In the genomic region with DNA sequence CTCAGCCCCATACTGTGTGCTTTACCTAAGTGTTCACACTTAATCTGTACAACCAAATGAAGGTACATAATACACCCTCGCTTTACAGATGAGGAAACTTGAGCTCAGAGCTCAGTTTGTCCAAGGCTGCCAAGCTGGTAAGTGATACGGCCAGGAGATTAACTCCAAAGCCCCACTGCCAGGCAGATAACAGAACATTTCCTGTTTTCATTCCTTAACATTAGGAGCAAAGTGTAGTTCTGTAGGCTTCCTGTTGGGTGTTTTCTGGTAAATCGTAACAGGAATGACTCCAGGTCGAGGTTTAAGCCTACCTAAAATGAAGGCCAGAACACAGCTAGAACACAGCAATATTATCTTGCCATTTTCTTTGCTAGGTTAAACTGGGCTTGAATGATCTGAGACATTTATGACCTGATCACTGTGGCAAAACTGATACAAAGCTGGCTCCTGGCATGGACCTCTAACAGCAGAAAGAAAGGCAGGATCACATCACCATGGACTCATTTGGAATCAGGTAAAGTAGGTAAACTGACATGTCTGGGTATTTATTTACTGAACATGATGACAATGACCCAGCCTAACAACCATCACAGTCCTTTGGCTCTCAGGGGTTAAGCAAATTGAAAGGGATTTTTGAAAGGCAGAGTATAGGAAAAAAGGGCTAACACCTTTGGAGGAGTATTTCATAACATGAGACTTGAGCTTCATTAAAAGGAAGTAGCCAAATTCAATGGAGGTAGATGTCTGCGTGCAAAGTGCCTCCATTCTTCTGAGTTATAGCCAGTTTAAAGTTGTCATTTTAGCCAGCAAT, we compare ENCODE assay signal across 1 cellular context.
TF ChIP-seq lines count a peak whose summit lies in the region.

No MANE protein-coding gene starts in this region.

TF ChIP-seq in HEK293, 187 proteins besides CTCF, POLR2A, EP300 and RAD21 (continued from another document):
- TF ChIP-seq TRIM28 (IDR thresholded peaks at IDR 0.05; ENCODE audit: borderline replicate concordance, low read length): peak; percentile 73; the same call in 1 of the 2 replicates
- TF ChIP-seq, protein P1, sequence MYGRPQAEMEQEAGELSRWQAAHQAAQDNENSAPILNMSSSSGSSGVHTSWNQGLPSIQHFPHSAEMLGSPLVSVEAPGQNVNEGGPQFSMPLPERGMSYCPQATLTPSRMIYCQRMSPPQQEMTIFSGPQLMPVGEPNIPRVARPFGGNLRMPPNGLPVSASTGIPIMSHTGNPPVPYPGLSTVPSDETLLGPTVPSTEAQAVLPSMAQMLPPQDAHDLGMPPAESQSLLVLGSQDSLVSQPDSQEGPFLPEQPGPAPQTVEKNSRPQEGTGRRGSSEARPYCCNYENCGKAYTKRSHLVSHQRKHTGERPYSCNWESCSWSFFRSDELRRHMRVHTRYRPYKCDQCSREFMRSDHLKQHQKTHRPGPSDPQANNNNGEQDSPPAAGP (tag by site-specific recombination; IDR thresholded peaks at IDR 0.05): no peak
- TF ChIP-seq ZBTB8A (tag by site-specific recombination; IDR thresholded peaks at IDR 0.05): no peak
- TF ChIP-seq, protein P2, sequence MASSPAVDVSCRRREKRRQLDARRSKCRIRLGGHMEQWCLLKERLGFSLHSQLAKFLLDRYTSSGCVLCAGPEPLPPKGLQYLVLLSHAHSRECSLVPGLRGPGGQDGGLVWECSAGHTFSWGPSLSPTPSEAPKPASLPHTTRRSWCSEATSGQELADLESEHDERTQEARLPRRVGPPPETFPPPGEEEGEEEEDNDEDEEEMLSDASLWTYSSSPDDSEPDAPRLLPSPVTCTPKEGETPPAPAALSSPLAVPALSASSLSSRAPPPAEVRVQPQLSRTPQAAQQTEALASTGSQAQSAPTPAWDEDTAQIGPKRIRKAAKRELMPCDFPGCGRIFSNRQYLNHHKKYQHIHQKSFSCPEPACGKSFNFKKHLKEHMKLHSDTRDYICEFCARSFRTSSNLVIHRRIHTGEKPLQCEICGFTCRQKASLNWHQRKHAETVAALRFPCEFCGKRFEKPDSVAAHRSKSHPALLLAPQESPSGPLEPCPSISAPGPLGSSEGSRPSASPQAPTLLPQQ (tag by site-specific recombination; IDR thresholded peaks at IDR 0.05): no peak
- TF ChIP-seq SALL2 (tag by site-specific recombination; IDR thresholded peaks at IDR 0.05; ENCODE audit: borderline replicate concordance): no peak
- no peak for TF ChIP-seq ZNF658 (tag by site-specific recombination; IDR thresholded peaks at IDR 0.05)
- TF ChIP-seq ZNF239 (tag by site-specific recombination; IDR thresholded peaks at IDR 0.05): no peak
- TF ChIP-seq, protein P3, sequence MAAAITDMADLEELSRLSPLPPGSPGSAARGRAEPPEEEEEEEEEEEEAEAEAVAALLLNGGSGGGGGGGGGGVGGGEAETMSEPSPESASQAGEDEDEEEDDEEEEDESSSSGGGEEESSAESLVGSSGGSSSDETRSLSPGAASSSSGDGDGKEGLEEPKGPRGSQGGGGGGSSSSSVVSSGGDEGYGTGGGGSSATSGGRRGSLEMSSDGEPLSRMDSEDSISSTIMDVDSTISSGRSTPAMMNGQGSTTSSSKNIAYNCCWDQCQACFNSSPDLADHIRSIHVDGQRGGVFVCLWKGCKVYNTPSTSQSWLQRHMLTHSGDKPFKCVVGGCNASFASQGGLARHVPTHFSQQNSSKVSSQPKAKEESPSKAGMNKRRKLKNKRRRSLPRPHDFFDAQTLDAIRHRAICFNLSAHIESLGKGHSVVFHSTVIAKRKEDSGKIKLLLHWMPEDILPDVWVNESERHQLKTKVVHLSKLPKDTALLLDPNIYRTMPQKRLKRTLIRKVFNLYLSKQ (tag by site-specific recombination; IDR thresholded peaks at IDR 0.05; ENCODE audit: borderline replicate concordance): no peak
- TF ChIP-seq, protein P4, sequence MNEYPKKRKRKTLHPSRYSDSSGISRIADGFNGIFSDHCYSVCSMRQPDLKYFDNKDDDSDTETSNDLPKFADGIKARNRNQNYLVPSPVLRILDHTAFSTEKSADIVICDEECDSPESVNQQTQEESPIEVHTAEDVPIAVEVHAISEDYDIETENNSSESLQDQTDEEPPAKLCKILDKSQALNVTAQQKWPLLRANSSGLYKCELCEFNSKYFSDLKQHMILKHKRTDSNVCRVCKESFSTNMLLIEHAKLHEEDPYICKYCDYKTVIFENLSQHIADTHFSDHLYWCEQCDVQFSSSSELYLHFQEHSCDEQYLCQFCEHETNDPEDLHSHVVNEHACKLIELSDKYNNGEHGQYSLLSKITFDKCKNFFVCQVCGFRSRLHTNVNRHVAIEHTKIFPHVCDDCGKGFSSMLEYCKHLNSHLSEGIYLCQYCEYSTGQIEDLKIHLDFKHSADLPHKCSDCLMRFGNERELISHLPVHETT (tag by site-specific recombination; IDR thresholded peaks at IDR 0.05): no peak
- TF ChIP-seq OSR2 (tag by site-specific recombination; IDR thresholded peaks at IDR 0.05): peak; percentile 66
